Comparison of ENCODE assay signal across 13 cellular contexts in the genomic region with DNA sequence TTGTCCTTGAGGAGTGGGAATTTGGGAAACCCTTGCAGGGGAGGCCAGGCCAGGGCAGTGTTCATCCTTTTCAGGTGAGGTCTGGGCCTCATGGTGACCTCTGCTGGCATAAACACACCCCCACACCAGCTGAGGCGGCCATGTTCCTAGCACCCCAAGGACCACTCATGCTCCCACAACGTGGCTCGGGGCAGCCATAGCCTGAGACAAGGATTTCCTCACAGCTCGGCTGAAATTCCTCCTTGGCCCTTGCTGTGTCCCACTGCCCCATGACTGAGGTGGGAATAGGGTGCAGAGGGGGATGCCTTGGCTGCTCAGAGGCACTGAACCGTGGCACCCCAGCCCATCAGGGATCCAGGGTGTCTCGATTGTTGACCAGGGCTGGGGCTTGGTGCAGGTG. TPM values are rescaled to one million over a fixed set of nuclear protein-coding genes. Genes with fewer than 3 reads are reported as not detected.
A peak's percentile ranks its signal among the peaks of the same experiment; 100 is the strongest.
DNase-seq lines count a peak whose midpoint lies in the region; ATAC-seq and TF ChIP-seq lines count a peak whose summit lies in the region.
"Had no signal": no experiment of that assay in that cellular context is flagged by ENCODE, and none has a peak within 500 bp of the region (broad histone marks: within the 10 kb centered on the region; RNA-seq: fewer than 3 reads in every experiment).

No MANE protein-coding gene starts in this region.

- TF ChIP-seq CTCF in WTC11 (IDR thresholded peaks at IDR 0.05) (no peak), endodermal cell (conservative IDR thresholded peaks at IDR 0.05) (no peak), mucosa of descending colon (IDR thresholded peaks at IDR 0.05) (no peak)

- H3K4me3 Mint-ChIP-seq in WTC11 (no peak overlapping the region), endodermal cell (no peak overlapping the region)
- H3K4me3 Mint-ChIP-seq in stimulated activated naive CD8-positive, alpha-beta T cell treated with anti-CD3 and anti-CD28 coated beads, Interleukin-15, amount 100 ng/mL, for 72 hours, result no peak overlapping the region
- H3K4me3 Mint-ChIP-seq: activated T-cell treated with anti-CD3 and anti-CD28 coated beads, Interleukin-2, amount 50 U/mL, for 4 hours had no signal

- ATAC-seq in WTC11, result peak; percentile 55
- ATAC-seq in stimulated activated naive CD8-positive, alpha-beta T cell treated with anti-CD3 and anti-CD28 coated beads, Interleukin-15, amount 100 ng/mL, for 72 hours, result no peak
- ATAC-seq in mucosa of descending colon, result no peak
- ATAC-seq: activated T-cell treated with anti-CD3 and anti-CD28 coated beads, Interleukin-2, amount 50 U/mL, for 4 hours had no signal

- WGBS in endodermal cell (ENCODE audit: insufficient coverage in 1 of 2, insufficient read length in 1 of 2), 2 experiments, result 95 to 100% methylated on average over 1 to 6 of the region's 6 CpGs

- peak; percentile 13 for DNase-seq in activated naive CD4-positive, alpha-beta T cell treated with Interleukin-2 at 50 U/mL for 16 hours
- DNase-seq in activated naive CD4-positive, alpha-beta T cell (lab: John Stamatoyannopoulos, UW), result no peak
- DNase-seq in WTC11 (ENCODE audit: low spot score), result no peak
- peak; percentile 34 for DNase-seq in endodermal cell
- DNase-seq in stimulated activated naive CD8-positive, alpha-beta T cell treated with anti-CD3 and anti-CD28 coated beads, Interleukin-15, amount 100 ng/mL, for 72 hours, result no peak
- no peak for DNase-seq in medulla oblongata (ENCODE audit: extremely low spot score)
- DNase-seq in DMS 273 treated with DMSO at 0.1 percent for 48 hours (lab: John Stamatoyannopoulos, UW), result no peak
- DNase-seq in mucosa of descending colon, result no peak
- DNase-seq: activated T-cell treated with anti-CD3 and anti-CD28 coated beads, Interleukin-2, amount 50 U/mL, for 4 hours; DMS79 treated with DMSO at 0.1 percent for 48 hours; NCI-H1048 had no signal

- no peaks in the 10 kb centered on the region for H3K9me3 Mint-ChIP-seq in WTC11
- H3K9me3 Mint-ChIP-seq in endodermal cell, result no peaks in the 10 kb centered on the region
- H3K9me3 Mint-ChIP-seq in stimulated activated naive CD8-positive, alpha-beta T cell treated with anti-CD3 and anti-CD28 coated beads, Interleukin-15, amount 100 ng/mL, for 72 hours, result no peaks in the 10 kb centered on the region
- H3K9me3 Mint-ChIP-seq: activated T-cell treated with anti-CD3 and anti-CD28 coated beads, Interleukin-2, amount 50 U/mL, for 4 hours had no signal

- H3K4me1 ChIP-seq in endodermal cell (ENCODE audit: control insufficient read depth, insufficient read depth, low read length) (peaks cover 15% of the 10 kb centered on the region), mucosa of descending colon (ENCODE audit: low read depth) (peaks cover 2% of the 10 kb centered on the region)
- H3K4me1 ChIP-seq: right lobe of liver had no signal

- H3K9me3 ChIP-seq in endodermal cell (ENCODE audit: control insufficient read depth, low read length), result no peaks in the 10 kb centered on the region
- H3K9me3 ChIP-seq in mucosa of descending colon, result no peaks in the 10 kb centered on the region
- H3K9me3 ChIP-seq: right lobe of liver, tibial artery had no signal

- intact Hi-C loops in mucosa of descending colon (cut with DNase I, micrococcal nuclease), result no loop called here

- H3K27ac Mint-ChIP-seq in WTC11 (no peak overlapping the region), endodermal cell (no peak overlapping the region)
- H3K27ac Mint-ChIP-seq in stimulated activated naive CD8-positive, alpha-beta T cell treated with anti-CD3 and anti-CD28 coated beads, Interleukin-15, amount 100 ng/mL, for 72 hours, result peak overlapping the region; percentile 43 to 59

- H3K27me3 ChIP-seq in endodermal cell (ENCODE audit: control insufficient read depth, insufficient read depth, low read length, poor library complexity, severe bottlenecking), result no peaks in the 10 kb centered on the region
- H3K27me3 ChIP-seq: right lobe of liver, tibial artery had no signal

- H3K4me1 Mint-ChIP-seq in WTC11 (peaks cover 26% of the 10 kb centered on the region), endodermal cell (peaks cover 23% of the 10 kb centered on the region)
- H3K4me1 Mint-ChIP-seq in stimulated activated naive CD8-positive, alpha-beta T cell treated with anti-CD3 and anti-CD28 coated beads, Interleukin-15, amount 100 ng/mL, for 72 hours, result peaks cover 9% of the 10 kb centered on the region

- H3K4me3 ChIP-seq in endodermal cell (ENCODE audit: low read length) (no peak overlapping the region), mucosa of descending colon (no peak overlapping the region)
- H3K4me3 ChIP-seq: right lobe of liver, tibial artery had no signal

- H3K27me3 Mint-ChIP-seq in WTC11 (ENCODE audit: low read depth) (no peaks in the 10 kb centered on the region), endodermal cell (ENCODE audit: insufficient read depth) (no peaks in the 10 kb centered on the region)
- H3K27me3 Mint-ChIP-seq in stimulated activated naive CD8-positive, alpha-beta T cell treated with anti-CD3 and anti-CD28 coated beads, Interleukin-15, amount 100 ng/mL, for 72 hours, result no peaks in the 10 kb centered on the region

- POLR2A ChIA-PET in WTC11 (lab: Charles Lee), result no interaction called here

- H3K36me3 Mint-ChIP-seq in WTC11 (no peaks in the 10 kb centered on the region), endodermal cell (ENCODE audit: low read depth) (peaks cover 4% of the 10 kb centered on the region)

- H3K9ac ChIP-seq in endodermal cell (ENCODE audit: extremely low read depth, low read length, poor library complexity, severe bottlenecking), result no peak overlapping the region

- CTCF ChIA-PET in WTC11 (lab: Charles Lee), result interaction anchor here (1.0 to 2.3 kb wide), 4 partner anchors 11 to 123 kb away, joined by 3 to 8 read pairs (median 3); no protein-coding TSS in a partner anchor

- no peak overlapping the region for H3K27ac ChIP-seq in endodermal cell (ENCODE audit: low read depth, low read length)
- H3K27ac ChIP-seq: right lobe of liver, tibial artery had no signal

- H3K36me3 ChIP-seq in endodermal cell (ENCODE audit: control insufficient read depth, insufficient read depth, low read length), result peaks cover 4% of the 10 kb centered on the region
- H3K36me3 ChIP-seq in mucosa of descending colon (ENCODE audit: low read depth), result no peaks in the 10 kb centered on the region

TF ChIP-seq in WTC11, 78 proteins besides CTCF, POLR2A, EP300 and RAD21 (continues in another document):
- TF ChIP-seq NFYB (CRISPR knock-in tag; conservative IDR thresholded peaks at IDR 0.05; ENCODE audit: low read depth), result no peak
- TF ChIP-seq JAZF1 (CRISPR knock-in tag; IDR thresholded peaks at IDR 0.05), result no peak
- TF ChIP-seq, protein P1, sequence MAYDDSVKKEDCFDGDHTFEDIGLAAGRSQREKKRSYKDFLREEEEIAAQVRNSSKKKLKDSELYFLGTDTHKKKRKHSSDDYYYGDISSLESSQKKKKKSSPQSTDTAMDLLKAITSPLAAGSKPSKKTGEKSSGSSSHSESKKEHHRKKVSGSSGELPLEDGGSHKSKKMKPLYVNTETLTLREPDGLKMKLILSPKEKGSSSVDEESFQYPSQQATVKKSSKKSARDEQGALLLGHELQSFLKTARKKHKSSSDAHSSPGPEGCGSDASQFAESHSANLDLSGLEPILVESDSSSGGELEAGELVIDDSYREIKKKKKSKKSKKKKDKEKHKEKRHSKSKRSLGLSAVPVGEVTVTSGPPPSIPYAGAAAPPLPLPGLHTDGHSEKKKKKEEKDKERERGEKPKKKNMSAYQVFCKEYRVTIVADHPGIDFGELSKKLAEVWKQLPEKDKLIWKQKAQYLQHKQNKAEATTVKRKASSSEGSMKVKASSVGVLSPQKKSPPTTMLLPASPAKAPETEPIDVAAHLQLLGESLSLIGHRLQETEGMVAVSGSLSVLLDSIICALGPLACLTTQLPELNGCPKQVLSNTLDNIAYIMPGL (CRISPR knock-in tag; IDR thresholded peaks at IDR 0.05), result no peak
- TF ChIP-seq, protein P2, sequence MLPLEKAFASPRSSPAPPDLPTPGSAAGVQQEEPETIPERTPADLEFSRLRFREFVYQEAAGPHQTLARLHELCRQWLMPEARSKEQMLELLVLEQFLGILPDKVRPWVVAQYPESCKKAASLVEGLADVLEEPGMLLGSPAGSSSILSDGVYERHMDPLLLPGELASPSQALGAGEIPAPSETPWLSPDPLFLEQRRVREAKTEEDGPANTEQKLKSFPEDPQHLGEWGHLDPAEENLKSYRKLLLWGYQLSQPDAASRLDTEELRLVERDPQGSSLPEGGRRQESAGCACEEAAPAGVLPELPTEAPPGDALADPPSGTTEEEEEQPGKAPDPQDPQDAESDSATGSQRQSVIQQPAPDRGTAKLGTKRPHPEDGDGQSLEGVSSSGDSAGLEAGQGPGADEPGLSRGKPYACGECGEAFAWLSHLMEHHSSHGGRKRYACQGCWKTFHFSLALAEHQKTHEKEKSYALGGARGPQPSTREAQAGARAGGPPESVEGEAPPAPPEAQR (CRISPR knock-in tag; IDR thresholded peaks at IDR 0.05), result no peak
- TF ChIP-seq EMX1 (CRISPR knock-in tag; IDR thresholded peaks at IDR 0.05), result no peak
- no peak for TF ChIP-seq ATF1 (CRISPR knock-in tag; IDR thresholded peaks at IDR 0.05)
- TF ChIP-seq RELA (CRISPR knock-in tag; IDR thresholded peaks at IDR 0.05; ENCODE audit: borderline replicate concordance), result no peak
- TF ChIP-seq ZNF317 (CRISPR knock-in tag; IDR thresholded peaks at IDR 0.05; ENCODE audit: borderline replicate concordance, low read depth), result no peak

RNA-seq across cellular contexts. Expression of a gene that starts 27.3 kb away (rescaled TPM):
- total RNA-seq in WTC11 (2021) (0.44 to 0.72 TPM (median 0.50 TPM) in 3 replicates), endodermal cell (1 to 10 TPM; 1.1 to 2.6 TPM), mucosa of descending colon (10 to 100 TPM; 13.8 to 49.1 (median 38.2) TPM)
- polyA plus RNA-seq in endodermal cell (2013, experiment 1 of 2), result 0.57 TPM
- 0.25 TPM for polyA plus RNA-seq in endodermal cell (2013, experiment 2 of 2)
- total RNA-seq: right lobe of liver had no signal

Comparison
In these comparisons a context has a peak if more than half of its experiments do, and no peak if none do; other contexts are left out.
1. DNase-seq: peak in activated naive CD4-positive, alpha-beta T cell treated with Interleukin-2 at 50 U/mL for 16 hours (single experiment) and endodermal cell (single experiment); none in activated naive CD4-positive, alpha-beta T cell (0 of 4), WTC11 (single experiment), stimulated activated naive CD8-positive, alpha-beta T cell treated with anti-CD3 and anti-CD28 coated beads, Interleukin-15, amount 100 ng/mL, for 72 hours (0 of 2), medulla oblongata (single experiment), DMS 273 treated with DMSO at 0.1 percent for 48 hours (single experiment) and mucosa of descending colon (0 of 3).
2. H3K27ac Mint-ChIP-seq: peak in stimulated activated naive CD8-positive, alpha-beta T cell treated with anti-CD3 and anti-CD28 coated beads, Interleukin-15, amount 100 ng/mL, for 72 hours (2 of 2); none in WTC11 (single experiment) and endodermal cell (single experiment).